Comparison of ENCODE assay signal across 8 cellular contexts in the genomic region with DNA sequence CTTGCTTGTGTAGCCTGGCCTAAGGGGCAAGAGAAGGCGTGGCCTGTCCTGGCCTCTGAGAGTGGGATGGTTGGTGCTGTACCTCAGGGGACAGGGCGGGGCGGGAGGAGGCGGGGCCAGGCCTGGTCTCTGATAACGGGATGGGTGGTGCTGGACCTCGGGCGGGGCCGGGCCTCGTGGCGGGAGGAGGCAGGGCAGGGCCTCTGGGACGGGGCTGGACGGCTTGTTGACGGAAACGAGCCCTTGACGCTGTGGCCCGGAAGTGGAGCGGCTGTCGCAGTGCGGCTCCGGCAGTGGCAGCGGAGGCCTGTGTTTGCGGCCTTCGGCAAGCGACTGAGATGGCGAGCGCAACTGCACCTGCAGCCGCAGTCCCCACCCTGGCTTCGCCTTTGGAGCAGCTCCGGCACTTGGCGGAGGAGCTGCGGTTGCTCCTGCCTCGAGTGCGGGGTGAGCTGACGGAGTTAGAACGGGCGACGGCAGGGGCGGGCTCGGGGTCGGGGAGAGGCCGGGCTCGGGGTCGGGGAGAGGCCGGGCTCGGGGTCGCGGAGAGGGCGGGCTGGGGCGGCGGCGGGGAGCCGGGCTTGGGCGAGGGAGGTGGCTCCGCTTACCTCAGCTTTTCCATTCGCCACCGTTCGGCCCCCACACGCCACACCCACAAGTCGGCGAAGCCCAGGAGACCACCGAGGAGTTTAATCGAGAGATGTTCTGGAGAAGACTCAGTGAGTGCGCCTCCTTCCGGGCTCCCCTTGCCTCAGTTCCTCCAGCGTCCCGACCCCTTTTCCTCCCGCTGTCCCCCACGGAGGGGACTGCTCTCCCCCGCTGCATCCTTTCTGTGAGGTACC. TPM values are rescaled to one million over a fixed set of nuclear protein-coding genes. Genes with fewer than 3 reads are reported as not detected.
DNase-seq lines count a peak whose midpoint lies in the region; ATAC-seq and TF ChIP-seq lines count a peak whose summit lies in the region.

Gene CCNDBP1, plus strand, starts transcription at position 243 of the 842 bp plus-strand sequence. Its CDS starts 96 bp downstream, at position 339.

- no peaks in the 10 kb centered on the region for H3K9me3 ChIP-seq in BLaER1
- no peaks in the 10 kb centered on the region for H3K9me3 ChIP-seq in colonic mucosa

- peak within 1 kb of the TSS; percentile 82 for H3K4me3 ChIP-seq in BLaER1
- H3K4me3 ChIP-seq in colonic mucosa = peak within 1 kb of the TSS; percentile 59

- no peak for TF ChIP-seq CTCF in colonic mucosa (IDR thresholded peaks at IDR 0.05)

- peak within 1 kb of the TSS; percentile 98 for H3K4me2 ChIP-seq in BLaER1

- H3K27me3 ChIP-seq in BLaER1 (no peaks in the 10 kb centered on the region), colonic mucosa (no peaks in the 10 kb centered on the region), layer of hippocampus (ENCODE audit: control insufficient read depth, insufficient read depth, low read length) (no peaks in the 10 kb centered on the region)

- peak within 1 kb of the TSS; percentile 87 for H3K27ac ChIP-seq in BLaER1
- H3K27ac ChIP-seq in colonic mucosa = peak within 1 kb of the TSS; percentile 84
- peak within 1 kb of the TSS; percentile 87 for H3K27ac ChIP-seq in layer of hippocampus (ENCODE audit: low read depth, low read length)

- peaks cover 27% of the 10 kb centered on the region for H3K36me3 ChIP-seq in BLaER1
- peaks cover 5% of the 10 kb centered on the region for H3K36me3 ChIP-seq in colonic mucosa

- peak; percentile 84 for DNase-seq in NCI-H526 treated with DMSO at 0.1 percent for 48 hours (lab: John Stamatoyannopoulos, UW)
- DNase-seq in activated CD4-positive, alpha-beta T cell treated with anti-CD3 and anti-CD28 coated beads for 48 hours = peak; percentile 93
- DNase-seq in colonic mucosa = peak; percentile 99
- DNase-seq in stimulated activated CD4-positive, alpha-beta T cell treated with anti-CD3 and anti-CD28 coated beads, Interleukin-1b, Interleukin-23, amount 100 ng/mL, for 48 hours = peak; percentile 89

- H3K9ac ChIP-seq in BLaER1 = peak within 1 kb of the TSS; percentile 88
- peak within 1 kb of the TSS; percentile 81 to 90 for H3K9ac ChIP-seq in colonic mucosa (ENCODE audit: low read depth in 2 of 2, low read length in 2 of 2)

- H4K20me1 ChIP-seq in BLaER1 = peaks cover 20% of the 10 kb centered on the region; the same call in 1 of the 2 replicates

- H3K4me1 ChIP-seq in BLaER1 (peaks cover 23% of the 10 kb centered on the region), colonic mucosa (no peaks in the 10 kb centered on the region)

- ATAC-seq in GM19035 (IDR thresholded peaks at IDR 0.05; ENCODE audit: unreplicated experiment) = peak; percentile 93
- ATAC-seq in HG03342 (IDR thresholded peaks at IDR 0.05; ENCODE audit: unreplicated experiment) = peak; percentile 90

- intact Hi-C loops in colonic mucosa (cut with DNase I) = loop anchor here (10.0 kb wide), 1 partner anchor 81 kb away; the partner anchor contains the start of gene UBR1

RNA-seq across cellular contexts. Expression of gene CCNDBP1, which starts in this region (rescaled TPM):
- 10 to 100 TPM; 48.2 to 64.5 TPM for total RNA-seq in colonic mucosa

Comparison
In these comparisons a context has a peak if more than half of its experiments do, and no peak if none do; other contexts are left out.
1. Peak in every context shown above with its lines: DNase-seq, ATAC-seq, H3K4me3 ChIP-seq and H3K27ac ChIP-seq.